ENCODE assay signal across 1 cellular context in the genomic region with DNA sequence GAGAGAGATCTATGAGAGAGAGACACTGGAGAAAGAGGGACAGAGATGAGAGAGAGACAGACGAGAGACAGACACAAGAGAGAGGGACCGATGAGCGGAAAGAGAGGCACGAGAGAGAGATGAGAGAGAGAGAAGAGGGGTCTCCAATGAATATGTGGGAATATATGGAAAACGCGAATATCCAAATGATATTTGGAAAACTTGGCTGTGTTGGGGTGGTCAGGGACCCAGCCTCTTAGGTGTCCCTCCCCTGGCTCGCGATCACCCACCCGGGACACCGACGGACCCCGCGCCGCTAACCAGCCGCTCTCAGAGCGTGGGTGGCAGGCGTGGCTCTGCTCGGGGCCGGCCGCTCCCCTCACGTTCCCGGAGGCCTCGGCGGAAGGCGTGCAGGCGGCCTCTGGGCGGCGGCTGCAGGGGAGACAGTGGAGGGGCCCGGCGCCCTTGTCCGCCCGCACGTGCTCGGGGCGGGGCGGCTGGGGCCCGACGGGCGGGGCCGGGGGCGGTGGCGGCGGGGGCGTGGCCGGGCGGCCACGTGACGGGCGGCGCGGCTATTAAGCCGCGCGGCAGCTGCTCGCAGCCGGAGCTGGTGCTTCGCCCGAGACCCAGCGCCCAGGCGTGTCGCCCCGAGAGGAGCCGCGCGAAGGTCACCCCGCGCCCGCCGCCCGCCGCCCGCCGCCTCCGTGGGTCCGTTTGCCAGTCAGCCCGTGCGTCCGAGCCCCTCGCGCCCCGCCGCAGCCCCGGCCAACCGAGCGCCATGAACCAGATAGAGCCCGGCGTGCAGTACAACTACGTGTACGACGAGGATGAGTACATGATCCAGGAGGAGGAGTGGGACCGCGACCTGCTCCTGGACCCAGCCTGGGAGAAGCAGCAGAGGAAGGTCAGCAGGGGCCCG.
TF ChIP-seq lines count a peak whose summit lies in the region.

A gene (plus strand): TSS at position 583 of the 898 bp plus-strand sequence. CDS start 175 bp downstream, at position 758.

TF ChIP-seq in HEK293, 187 proteins besides CTCF, POLR2A, EP300 and RAD21 (continued from another document and continues in another):
- TF ChIP-seq ZNF292 (tag by site-specific recombination; IDR thresholded peaks at IDR 0.05; ENCODE audit: borderline replicate concordance, low read depth) (0 out of 2 replicates have a peak, but pooled peaks have one; percentile 3), ZNF600 (tag by site-specific recombination; IDR thresholded peaks at IDR 0.05) (no peak), ZNF2 (tag by site-specific recombination; IDR thresholded peaks at IDR 0.05) (peak; percentile 85), ZNF677 (tag by site-specific recombination; IDR thresholded peaks at IDR 0.05) (no peak; the same call in 1 of the 2 replicates), MEIS1 (CRISPR knock-in tag; IDR thresholded peaks at IDR 0.05; ENCODE audit: borderline replicate concordance) (no peak), ZNF121 (tag by site-specific recombination; IDR thresholded peaks at IDR 0.05) (no peak), ZBTB20 (tag by site-specific recombination; IDR thresholded peaks at IDR 0.05) (0 out of 2 replicates have a peak, but pooled peaks have one; percentile 43), YY2 (tag by site-specific recombination; IDR thresholded peaks at IDR 0.05) (no peak), ZNF184 (tag by site-specific recombination; IDR thresholded peaks at IDR 0.05) (0 out of 2 replicates have a peak, but pooled peaks have one; percentile 19), ZNF777 (tag by site-specific recombination; IDR thresholded peaks at IDR 0.05; ENCODE audit: borderline replicate concordance) (no peak), ZNF626 (tag by site-specific recombination; IDR thresholded peaks at IDR 0.05) (no peak), PRDM1 (tag by site-specific recombination; IDR thresholded peaks at IDR 0.05) (no peak), IKZF3 (tag by site-specific recombination; IDR thresholded peaks at IDR 0.05) (peak; percentile 64), ZNF624 (tag by site-specific recombination; IDR thresholded peaks at IDR 0.05) (no peak), EGR2 (tag by site-specific recombination; IDR thresholded peaks at IDR 0.05; ENCODE audit: low read depth) (peak; percentile 84), ZBTB21 (tag by site-specific recombination; IDR thresholded peaks at IDR 0.05) (no peak), ZNF596 (tag by site-specific recombination; IDR thresholded peaks at IDR 0.05) (peak; percentile 76; the same call in 1 of the 2 replicates), ZNF350 (tag by site-specific recombination; IDR thresholded peaks at IDR 0.05) (no peak), ZNF266 (tag by site-specific recombination; IDR thresholded peaks at IDR 0.05; ENCODE audit: low read depth) (no peak; the same call in 1 of the 2 replicates), ZNF707 (tag by site-specific recombination; IDR thresholded peaks at IDR 0.05) (no peak), ZNF670 (tag by site-specific recombination; IDR thresholded peaks at IDR 0.05; ENCODE audit: low read depth) (no peak), ZSCAN23 (tag by site-specific recombination; IDR thresholded peaks at IDR 0.05) (0 out of 2 replicates have a peak, but pooled peaks have one; percentile 10), HOXC10 (CRISPR knock-in tag; IDR thresholded peaks at IDR 0.05) (no peak), TCF7L2 (IDR thresholded peaks at IDR 0.05; ENCODE audit: borderline replicate concordance, low read depth, low read length) (no peak), ZNF768 (tag by site-specific recombination; IDR thresholded peaks at IDR 0.05) (no peak)
- TF ChIP-seq, protein P1, sequence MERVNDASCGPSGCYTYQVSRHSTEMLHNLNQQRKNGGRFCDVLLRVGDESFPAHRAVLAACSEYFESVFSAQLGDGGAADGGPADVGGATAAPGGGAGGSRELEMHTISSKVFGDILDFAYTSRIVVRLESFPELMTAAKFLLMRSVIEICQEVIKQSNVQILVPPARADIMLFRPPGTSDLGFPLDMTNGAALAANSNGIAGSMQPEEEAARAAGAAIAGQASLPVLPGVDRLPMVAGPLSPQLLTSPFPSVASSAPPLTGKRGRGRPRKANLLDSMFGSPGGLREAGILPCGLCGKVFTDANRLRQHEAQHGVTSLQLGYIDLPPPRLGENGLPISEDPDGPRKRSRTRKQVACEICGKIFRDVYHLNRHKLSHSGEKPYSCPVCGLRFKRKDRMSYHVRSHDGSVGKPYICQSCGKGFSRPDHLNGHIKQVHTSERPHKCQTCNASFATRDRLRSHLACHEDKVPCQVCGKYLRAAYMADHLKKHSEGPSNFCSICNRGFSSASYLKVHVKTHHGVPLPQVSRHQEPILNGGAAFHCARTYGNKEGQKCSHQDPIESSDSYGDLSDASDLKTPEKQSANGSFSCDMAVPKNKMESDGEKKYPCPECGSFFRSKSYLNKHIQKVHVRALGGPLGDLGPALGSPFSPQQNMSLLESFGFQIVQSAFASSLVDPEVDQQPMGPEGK (tag by site-specific recombination; IDR thresholded peaks at IDR 0.05): no peak; the same call in none of the 2 replicates
- TF ChIP-seq, protein P2, sequence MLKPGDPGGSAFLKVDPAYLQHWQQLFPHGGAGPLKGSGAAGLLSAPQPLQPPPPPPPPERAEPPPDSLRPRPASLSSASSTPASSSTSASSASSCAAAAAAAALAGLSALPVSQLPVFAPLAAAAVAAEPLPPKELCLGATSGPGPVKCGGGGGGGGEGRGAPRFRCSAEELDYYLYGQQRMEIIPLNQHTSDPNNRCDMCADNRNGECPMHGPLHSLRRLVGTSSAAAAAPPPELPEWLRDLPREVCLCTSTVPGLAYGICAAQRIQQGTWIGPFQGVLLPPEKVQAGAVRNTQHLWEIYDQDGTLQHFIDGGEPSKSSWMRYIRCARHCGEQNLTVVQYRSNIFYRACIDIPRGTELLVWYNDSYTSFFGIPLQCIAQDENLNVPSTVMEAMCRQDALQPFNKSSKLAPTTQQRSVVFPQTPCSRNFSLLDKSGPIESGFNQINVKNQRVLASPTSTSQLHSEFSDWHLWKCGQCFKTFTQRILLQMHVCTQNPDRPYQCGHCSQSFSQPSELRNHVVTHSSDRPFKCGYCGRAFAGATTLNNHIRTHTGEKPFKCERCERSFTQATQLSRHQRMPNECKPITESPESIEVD (tag by site-specific recombination; IDR thresholded peaks at IDR 0.05): no peak
- TF ChIP-seq, protein P3, sequence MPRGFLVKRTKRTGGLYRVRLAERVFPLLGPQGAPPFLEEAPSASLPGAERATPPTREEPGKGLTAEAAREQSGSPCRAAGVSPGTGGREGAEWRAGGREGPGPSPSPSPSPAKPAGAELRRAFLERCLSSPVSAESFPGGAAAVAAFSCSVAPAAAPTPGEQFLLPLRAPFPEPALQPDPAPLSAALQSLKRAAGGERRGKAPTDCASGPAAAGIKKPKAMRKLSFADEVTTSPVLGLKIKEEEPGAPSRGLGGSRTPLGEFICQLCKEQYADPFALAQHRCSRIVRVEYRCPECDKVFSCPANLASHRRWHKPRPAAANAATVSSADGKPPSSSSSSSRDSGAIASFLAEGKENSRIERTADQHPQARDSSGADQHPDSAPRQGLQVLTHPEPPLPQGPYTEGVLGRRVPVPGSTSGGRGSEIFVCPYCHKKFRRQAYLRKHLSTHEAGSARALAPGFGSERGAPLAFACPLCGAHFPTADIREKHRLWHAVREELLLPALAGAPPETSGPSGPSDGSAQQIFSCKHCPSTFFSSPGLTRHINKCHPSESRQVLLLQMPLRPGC (tag by site-specific recombination; IDR thresholded peaks at IDR 0.05): no peak
- TF ChIP-seq, protein P4, sequence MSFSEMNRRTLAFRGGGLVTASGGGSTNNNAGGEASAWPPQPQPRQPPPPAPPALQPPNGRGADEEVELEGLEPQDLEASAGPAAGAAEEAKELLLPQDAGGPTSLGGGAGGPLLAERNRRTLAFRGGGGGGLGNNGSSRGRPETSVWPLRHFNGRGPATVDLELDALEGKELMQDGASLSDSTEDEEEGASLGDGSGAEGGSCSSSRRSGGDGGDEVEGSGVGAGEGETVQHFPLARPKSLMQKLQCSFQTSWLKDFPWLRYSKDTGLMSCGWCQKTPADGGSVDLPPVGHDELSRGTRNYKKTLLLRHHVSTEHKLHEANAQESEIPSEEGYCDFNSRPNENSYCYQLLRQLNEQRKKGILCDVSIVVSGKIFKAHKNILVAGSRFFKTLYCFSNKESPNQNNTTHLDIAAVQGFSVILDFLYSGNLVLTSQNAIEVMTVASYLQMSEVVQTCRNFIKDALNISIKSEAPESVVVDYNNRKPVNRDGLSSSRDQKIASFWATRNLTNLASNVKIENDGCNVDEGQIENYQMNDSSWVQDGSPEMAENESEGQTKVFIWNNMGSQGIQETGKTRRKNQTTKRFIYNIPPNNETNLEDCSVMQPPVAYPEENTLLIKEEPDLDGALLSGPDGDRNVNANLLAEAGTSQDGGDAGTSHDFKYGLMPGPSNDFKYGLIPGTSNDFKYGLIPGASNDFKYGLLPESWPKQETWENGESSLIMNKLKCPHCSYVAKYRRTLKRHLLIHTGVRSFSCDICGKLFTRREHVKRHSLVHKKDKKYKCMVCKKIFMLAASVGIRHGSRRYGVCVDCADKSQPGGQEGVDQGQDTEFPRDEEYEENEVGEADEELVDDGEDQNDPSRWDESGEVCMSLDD (tag by site-specific recombination; IDR thresholded peaks at IDR 0.05): 0 out of 2 replicates have a peak, but pooled peaks have one; percentile 32
- TF ChIP-seq, protein P5, sequence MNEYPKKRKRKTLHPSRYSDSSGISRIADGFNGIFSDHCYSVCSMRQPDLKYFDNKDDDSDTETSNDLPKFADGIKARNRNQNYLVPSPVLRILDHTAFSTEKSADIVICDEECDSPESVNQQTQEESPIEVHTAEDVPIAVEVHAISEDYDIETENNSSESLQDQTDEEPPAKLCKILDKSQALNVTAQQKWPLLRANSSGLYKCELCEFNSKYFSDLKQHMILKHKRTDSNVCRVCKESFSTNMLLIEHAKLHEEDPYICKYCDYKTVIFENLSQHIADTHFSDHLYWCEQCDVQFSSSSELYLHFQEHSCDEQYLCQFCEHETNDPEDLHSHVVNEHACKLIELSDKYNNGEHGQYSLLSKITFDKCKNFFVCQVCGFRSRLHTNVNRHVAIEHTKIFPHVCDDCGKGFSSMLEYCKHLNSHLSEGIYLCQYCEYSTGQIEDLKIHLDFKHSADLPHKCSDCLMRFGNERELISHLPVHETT (tag by site-specific recombination; IDR thresholded peaks at IDR 0.05): no peak
- TF ChIP-seq, protein P6, sequence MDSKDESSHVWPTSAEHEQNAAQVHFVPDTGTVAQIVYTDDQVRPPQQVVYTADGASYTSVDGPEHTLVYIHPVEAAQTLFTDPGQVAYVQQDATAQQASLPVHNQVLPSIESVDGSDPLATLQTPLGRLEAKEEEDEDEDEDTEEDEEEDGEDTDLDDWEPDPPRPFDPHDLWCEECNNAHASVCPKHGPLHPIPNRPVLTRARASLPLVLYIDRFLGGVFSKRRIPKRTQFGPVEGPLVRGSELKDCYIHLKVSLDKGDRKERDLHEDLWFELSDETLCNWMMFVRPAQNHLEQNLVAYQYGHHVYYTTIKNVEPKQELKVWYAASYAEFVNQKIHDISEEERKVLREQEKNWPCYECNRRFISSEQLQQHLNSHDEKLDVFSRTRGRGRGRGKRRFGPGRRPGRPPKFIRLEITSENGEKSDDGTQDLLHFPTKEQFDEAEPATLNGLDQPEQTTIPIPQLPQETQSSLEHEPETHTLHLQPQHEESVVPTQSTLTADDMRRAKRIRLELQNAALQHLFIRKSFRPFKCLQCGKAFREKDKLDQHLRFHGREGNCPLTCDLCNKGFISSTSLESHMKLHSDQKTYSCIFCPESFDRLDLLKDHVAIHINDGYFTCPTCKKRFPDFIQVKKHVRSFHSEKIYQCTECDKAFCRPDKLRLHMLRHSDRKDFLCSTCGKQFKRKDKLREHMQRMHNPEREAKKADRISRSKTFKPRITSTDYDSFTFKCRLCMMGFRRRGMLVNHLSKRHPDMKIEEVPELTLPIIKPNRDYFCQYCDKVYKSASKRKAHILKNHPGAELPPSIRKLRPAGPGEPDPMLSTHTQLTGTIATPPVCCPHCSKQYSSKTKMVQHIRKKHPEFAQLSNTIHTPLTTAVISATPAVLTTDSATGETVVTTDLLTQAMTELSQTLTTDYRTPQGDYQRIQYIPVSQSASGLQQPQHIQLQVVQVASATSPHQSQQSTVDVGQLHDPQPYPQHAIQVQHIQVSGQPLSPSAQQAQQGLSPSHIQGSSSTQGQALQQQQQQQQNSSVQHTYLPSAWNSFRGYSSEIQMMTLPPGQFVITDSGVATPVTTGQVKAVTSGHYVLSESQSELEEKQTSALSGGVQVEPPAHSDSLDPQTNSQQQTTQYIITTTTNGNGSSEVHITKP (tag by site-specific recombination; IDR thresholded peaks at IDR 0.05): peak; percentile 50; the same call in 1 of the 2 replicates
- TF ChIP-seq, protein P7, sequence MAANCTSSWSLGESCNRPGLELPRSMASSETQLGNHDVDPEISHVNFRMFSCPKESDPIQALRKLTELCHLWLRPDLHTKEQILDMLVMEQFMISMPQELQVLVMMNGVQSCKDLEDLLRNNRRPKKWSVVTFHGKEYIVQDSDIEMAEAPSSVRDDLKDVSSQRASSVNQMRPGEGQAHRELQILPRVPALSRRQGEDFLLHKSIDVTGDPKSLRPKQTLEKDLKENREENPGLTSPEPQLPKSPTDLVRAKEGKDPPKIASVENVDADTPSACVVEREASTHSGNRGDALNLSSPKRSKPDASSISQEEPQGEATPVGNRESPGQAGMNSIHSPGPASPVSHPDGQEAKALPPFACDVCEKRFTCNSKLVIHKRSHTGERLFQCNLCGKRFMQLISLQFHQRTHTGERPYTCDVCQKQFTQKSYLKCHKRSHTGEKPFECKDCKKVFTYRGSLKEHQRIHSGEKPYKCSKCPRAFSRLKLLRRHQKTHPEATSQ (tag by site-specific recombination; IDR thresholded peaks at IDR 0.05): 0 out of 2 replicates have a peak, but pooled peaks have one; percentile 29
- TF ChIP-seq, protein P8, sequence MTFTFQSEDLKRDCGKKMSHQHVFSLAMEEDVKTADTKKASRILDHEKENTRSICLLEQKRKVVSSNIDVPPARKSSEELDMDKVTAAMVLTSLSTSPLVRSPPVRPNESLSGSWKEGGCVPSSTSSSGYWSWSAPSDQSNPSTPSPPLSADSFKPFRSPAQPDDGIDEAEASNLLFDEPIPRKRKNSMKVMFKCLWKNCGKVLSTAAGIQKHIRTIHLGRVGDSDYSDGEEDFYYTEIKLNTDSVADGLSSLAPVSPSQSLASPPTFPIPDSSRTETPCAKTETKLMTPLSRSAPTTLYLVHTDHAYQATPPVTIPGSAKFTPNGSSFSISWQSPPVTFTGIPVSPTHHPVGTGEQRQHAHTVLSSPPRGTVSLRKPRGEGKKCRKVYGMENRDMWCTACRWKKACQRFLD (tag by site-specific recombination; IDR thresholded peaks at IDR 0.05): no peak
